15 cellular contexts compared by ENCODE assay signal in the genomic region with DNA sequence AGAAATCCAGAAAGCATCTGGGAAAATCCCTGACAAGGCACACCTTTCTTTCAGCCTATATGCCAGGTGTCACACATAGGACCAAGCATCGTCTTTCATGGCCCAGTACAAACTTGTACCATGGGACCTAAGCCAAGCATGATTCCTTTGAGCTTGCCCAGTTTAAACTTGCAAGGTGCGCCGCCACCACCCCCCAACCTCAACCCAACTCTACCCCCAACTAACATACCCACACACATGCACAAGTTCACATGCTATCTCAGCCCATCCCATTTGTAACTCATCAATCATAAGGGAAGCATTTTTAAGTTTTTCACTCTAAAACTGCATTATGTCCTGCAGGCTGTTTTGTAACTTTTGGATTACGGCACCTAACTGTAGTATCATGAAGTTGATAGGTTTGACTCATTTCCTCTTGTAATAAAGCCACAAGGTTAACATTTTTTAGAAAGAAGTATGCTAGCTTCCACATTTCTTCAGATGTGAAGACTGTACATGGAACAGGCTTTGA.
DNase-seq lines count a peak whose midpoint lies in the region; ATAC-seq, FAIRE-seq and TF ChIP-seq lines count a peak whose summit lies in the region.
"Had no signal": no experiment of that assay in that cellular context is flagged by ENCODE, and none has a peak within 500 bp of the region (broad histone marks: within the 10 kb centered on the region; RNA-seq: fewer than 3 reads in every experiment).

No MANE protein-coding gene starts in this region.

- in situ Hi-C loops in GM23248 (cut with MboI), result no loop called here

- no peaks in the 10 kb centered on the region for H4K20me1 ChIP-seq in GM23248 (ENCODE audit: insufficient read depth)
- H4K20me1 ChIP-seq in PC-3 (ENCODE audit: low read length), result no peaks in the 10 kb centered on the region

- H3K9me3 ChIP-seq in GM23248 (ENCODE audit: low read depth), result no peaks in the 10 kb centered on the region
- H3K9me3 ChIP-seq in PC-3 (ENCODE audit: low read length), result no peaks in the 10 kb centered on the region
- no peaks in the 10 kb centered on the region for H3K9me3 ChIP-seq in esophagus (ENCODE audit: control insufficient read depth in 2 of 2, insufficient read depth in 1 of 2, low read depth in 1 of 2, low read length in 1 of 2)
- no peaks in the 10 kb centered on the region for H3K9me3 ChIP-seq in skeletal muscle satellite cell (replicated peaks; ENCODE audit: low read length)
- H3K9me3 ChIP-seq: heart left ventricle, left lung had no signal

- H3F3A ChIP-seq in GM23248 (ENCODE audit: insufficient read depth), result peaks cover 56% of the 10 kb centered on the region
- H3F3A ChIP-seq in PC-3 (ENCODE audit: low read length, unreplicated experiment), result peaks cover 23% of the 10 kb centered on the region

- H3K9me2 ChIP-seq in GM23248 (ENCODE audit: insufficient read depth), result peaks cover 5% of the 10 kb centered on the region; the same call in 1 of the 2 replicates
- no peaks in the 10 kb centered on the region for H3K9me2 ChIP-seq in PC-3 (replicated peaks; ENCODE audit: low read length)

- DNase-seq in GM23248 (peak; percentile 90), PC-3 (peak; percentile 81), HK-2 (ENCODE audit: unreplicated experiment) (no peak), GM19239 (ENCODE audit: insufficient read length, low spot score) (no peak), anterior cingulate cortex (lab: John Stamatoyannopoulos, UW) (no peak)
- DNase-seq: activated CD4-positive, CD25-positive, alpha-beta regulatory T cell treated with anti-CD3 and anti-CD28 coated beads, Interleukin-2, amount 50 U/mL, for 72 hours; activated T-cell treated with anti-CD3 and anti-CD28 coated beads, Interleukin-2, amount 50 U/mL, for 1 hour; effector CD4-positive, alpha-beta T cell; heart left ventricle; left lung; NCI-H2081; nephron progenitor cell had no signal

- no peak overlapping the region for H2AFZ ChIP-seq in GM23248
- H2AFZ ChIP-seq in PC-3 (ENCODE audit: low read length), result no peak overlapping the region

- H3K9ac ChIP-seq in GM23248 (no peak overlapping the region), PC-3 (ENCODE audit: low read length) (peak overlapping the region; percentile 82), skeletal muscle satellite cell (ENCODE audit: low read depth, low read length) (peak overlapping the region; percentile 53)

- no peaks in the 10 kb centered on the region for H3K79me2 ChIP-seq in GM23248 (ENCODE audit: insufficient read depth)
- H3K79me2 ChIP-seq in PC-3 (ENCODE audit: low read length), result no peaks in the 10 kb centered on the region

- H3K36me3 ChIP-seq in GM23248 (ENCODE audit: low read depth) (no peaks in the 10 kb centered on the region), PC-3 (ENCODE audit: low read depth, low read length) (no peaks in the 10 kb centered on the region), esophagus (ENCODE audit: control insufficient read depth in 2 of 2, insufficient read depth in 2 of 2, low read length in 1 of 2) (no peaks in the 10 kb centered on the region), skeletal muscle satellite cell (ENCODE audit: insufficient read depth, low read length) (no peaks in the 10 kb centered on the region)
- H3K36me3 ChIP-seq: heart left ventricle, left lung had no signal

- WGBS in GM23248 (ENCODE audit: low coverage in 1 of 2, low lambda C conversion rate in 2 of 2, missing lambda C conversion rate in 2 of 2), 2 experiments, result 70 to 72% methylated on average over 4 of the region's 4 CpGs
- WGBS in esophagus, 2 donors, result 56 to 65% methylated on average over 4 of the region's 4 CpGs

- ATAC-seq in PC-3, result peak; percentile 48
- no peak for ATAC-seq in GM19452 (IDR thresholded peaks at IDR 0.05; ENCODE audit: unreplicated experiment)
- ATAC-seq: heart left ventricle had no signal

- no peak for TF ChIP-seq CTCF in PC-3 (conservative IDR thresholded peaks at IDR 0.05; ENCODE audit: low read depth, low read length)

- H3K27me3 ChIP-seq in GM23248 (replicated peaks; ENCODE audit: insufficient read depth), result no peaks in the 10 kb centered on the region
- H3K27me3 ChIP-seq in PC-3 (ENCODE audit: low read length), result no peaks in the 10 kb centered on the region
- H3K27me3 ChIP-seq in esophagus (ENCODE audit: control insufficient read depth in 1 of 2, insufficient read depth in 2 of 2, low read length in 2 of 2), result no peaks in the 10 kb centered on the region
- no peaks in the 10 kb centered on the region for H3K27me3 ChIP-seq in skeletal muscle satellite cell (ENCODE audit: control insufficient read depth, insufficient read depth, low read length)
- H3K27me3 ChIP-seq: heart left ventricle, left lung had no signal

- intact Hi-C loops in PC-3 (cut with micrococcal nuclease), result loop anchor here (2.0 kb wide), 1 partner anchor 164 kb away; no protein-coding TSS in a partner anchor

- no peak overlapping the region for H3K4me3 ChIP-seq in GM23248
- 0 out of 2 replicates have a peak overlapping the region, but pooled peaks have one; percentile 3 for H3K4me3 ChIP-seq in PC-3 (ENCODE audit: low read length)
- H3K4me3 ChIP-seq in esophagus (ENCODE audit: low read depth in 1 of 2, low read length in 2 of 2), result no peak overlapping the region
- H3K4me3 ChIP-seq in skeletal muscle satellite cell (ENCODE audit: low read length), result peak overlapping the region; percentile 1
- H3K4me3 ChIP-seq: heart left ventricle, left lung had no signal

- no TSS peak for BruUV-seq in PC-3 (replicated peaks; lab: Mats Ljungman, UMichigan)

- H3K4me2 ChIP-seq in GM23248 (ENCODE audit: unreplicated experiment) (peak overlapping the region; percentile 76), PC-3 (ENCODE audit: low read length) (peak overlapping the region; percentile 46), skeletal muscle satellite cell (ENCODE audit: low read length) (peak overlapping the region; percentile 45)

- H3K27ac ChIP-seq in GM23248 (peak overlapping the region; percentile 86), PC-3 (ENCODE audit: low read length) (peak overlapping the region; percentile 100), esophagus (ENCODE audit: low read depth in 2 of 2, low read length in 1 of 2) (peak overlapping the region; percentile 31 to 87)
- H3K27ac ChIP-seq: heart left ventricle, left lung had no signal

- peaks cover 53% of the 10 kb centered on the region for H3K4me1 ChIP-seq in GM23248 (ENCODE audit: insufficient read depth)
- H3K4me1 ChIP-seq in PC-3 (ENCODE audit: insufficient read depth, low read length), result peaks cover 63% of the 10 kb centered on the region
- no peaks in the 10 kb centered on the region for H3K4me1 ChIP-seq in esophagus (ENCODE audit: control insufficient read depth in 2 of 2, insufficient read depth in 2 of 2, low read length in 1 of 2)
- H3K4me1 ChIP-seq in skeletal muscle satellite cell (ENCODE audit: control insufficient read depth, insufficient read depth, low read length), result peaks cover 50% of the 10 kb centered on the region
- H3K4me1 ChIP-seq: left lung had no signal

- CTCF ChIA-PET in PC-3 (lab: Charles Lee), result interaction anchor here (0.7 to 1.2 kb wide), 3 partner anchors 28 to 72 kb away, joined by 3 to 4 read pairs (median 4); no protein-coding TSS in a partner anchor

- POLR2A ChIA-PET in PC-3 (lab: Charles Lee; ENCODE audit: unreplicated experiment), result no interaction called here

- FAIRE-seq in GM19239 (lab: Jason Lieb, UNC), result no peak

Comparison
In these comparisons a context has a peak if more than half of its experiments do, and no peak if none do; other contexts are left out.
1. DNase-seq: peak in GM23248 (single experiment) and PC-3 (single experiment); none in HK-2 (single experiment), GM19239 (single experiment) and anterior cingulate cortex (0 of 58).
2. H3K4me3 ChIP-seq: peak in PC-3 (single experiment) and skeletal muscle satellite cell (single experiment); none in GM23248 (single experiment) and esophagus (0 of 2).
3. Peak in every context shown above with its lines, with median percentiles within 50 percentile points of each other: H3K27ac ChIP-seq and H3K4me2 ChIP-seq.